ENCODE assay signal across 20 cellular contexts in the genomic region with DNA sequence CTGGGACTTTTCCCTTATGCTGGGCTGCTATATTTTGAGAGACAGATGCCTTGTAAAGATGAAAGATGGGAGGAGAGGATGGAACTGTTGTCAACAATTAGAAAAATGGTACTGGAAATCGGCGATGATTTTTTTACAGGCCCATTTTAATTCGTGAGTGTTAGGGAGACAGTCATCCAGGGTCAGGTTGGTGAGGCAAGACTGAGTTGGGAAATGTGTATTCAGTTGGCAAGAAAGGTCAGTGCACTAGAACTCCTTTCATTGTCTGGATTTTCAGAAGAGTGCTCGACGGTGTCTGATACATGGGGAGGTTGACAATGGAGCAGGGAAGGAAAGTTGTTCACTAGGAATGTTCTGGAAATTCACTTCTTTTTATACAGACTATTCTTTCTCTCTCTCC.
DNase-seq lines count a peak whose midpoint lies in the region; ATAC-seq, FAIRE-seq and TF ChIP-seq lines count a peak whose summit lies in the region.
"Had no signal": no experiment of that assay in that cellular context is flagged by ENCODE, and none has a peak within 500 bp of the region (broad histone marks: within the 10 kb centered on the region; RNA-seq: fewer than 3 reads in every experiment).

No MANE protein-coding gene starts in this region.

- intact Hi-C loops in K562 (cut with micrococcal nuclease), result no loop called here
- intact Hi-C loops in Caco-2 (cut with micrococcal nuclease; ENCODE audit: unreplicated experiment), result no loop called here
- intact Hi-C loops in heart left ventricle (cut with DNase I), result no loop called here

- DNase-seq in GM12891 (ENCODE audit: insufficient read length, low spot score), result no peak
- no peak for DNase-seq in K562 (ENCODE audit: extremely low read depth in 1 of 4, low spot score in 3 of 4)
- peak; percentile 50 for DNase-seq in left lobe of liver (ENCODE audit: low spot score)
- no peak for DNase-seq in neural progenitor cell (ENCODE audit: low spot score)
- DNase-seq in Caco-2, result no peak
- no peak for DNase-seq in substantia nigra (lab: John Stamatoyannopoulos, UW)
- no peak for DNase-seq in DMS114 treated with DMSO at 0.1 percent for 48 hours (lab: John Stamatoyannopoulos, UW; ENCODE audit: unreplicated experiment)
- no peak for DNase-seq in heart left ventricle
- DNase-seq: CD8-positive, alpha-beta T cell; DMS 273 treated with DMSO at 0.1 percent for 48 hours; GOT3; H7; HFFc6 had no signal

- H3K36me3 Mint-ChIP-seq in neural progenitor cell, result no peaks in the 10 kb centered on the region
- H3K36me3 Mint-ChIP-seq in Caco-2 (ENCODE audit: insufficient read depth, unreplicated experiment), result no peaks in the 10 kb centered on the region
- H3K36me3 Mint-ChIP-seq: CD14-positive monocyte; CD8-positive, alpha-beta T cell had no signal

- CTCF ChIA-PET in K562 (lab: Yijun Ruan, JAX; ENCODE audit: low intra/inter-chr PET ratio) (no interaction called here), Caco-2 (lab: Charles Lee) (no interaction called here)

- H3K4me1 ChIP-seq in K562 (replicated peaks in 1 of 2; ENCODE audit: control insufficient read depth in 2 of 2, insufficient read depth in 2 of 2, low read length in 2 of 2), result peaks cover 0 to 3% of the 10 kb centered on the region in 2 experiments; a peak in 2 of 5 replicates
- H3K4me1 ChIP-seq in neural progenitor cell, result peaks cover 5% of the 10 kb centered on the region
- no peaks in the 10 kb centered on the region for H3K4me1 ChIP-seq in Caco-2
- no peaks in the 10 kb centered on the region for H3K4me1 ChIP-seq in heart left ventricle

- no peak overlapping the region for H3K4me3 Mint-ChIP-seq in neural progenitor cell
- no peak overlapping the region for H3K4me3 Mint-ChIP-seq in Caco-2 (ENCODE audit: unreplicated experiment)
- H3K4me3 Mint-ChIP-seq: CD14-positive monocyte; CD8-positive, alpha-beta T cell; HFFc6 had no signal

- H3K4me2 ChIP-seq in K562 (ENCODE audit: insufficient read depth, low read length) (no peak overlapping the region; the same call in 1 of the 2 replicates), neural progenitor cell (no peak overlapping the region)
- H3K4me2 ChIP-seq: BLaER1 had no signal

- H2AFZ ChIP-seq in K562 (ENCODE audit: low read depth, low read length) (peak overlapping the region; percentile 80), neural progenitor cell (replicated peaks) (peak overlapping the region; percentile 60)

- H3K9me1 ChIP-seq in K562 (ENCODE audit: control insufficient read depth, insufficient read depth, low read length), result no peaks in the 10 kb centered on the region

- TF ChIP-seq CTCF in K562 (IDR thresholded peaks at IDR 0.05 in 2 of 3, conservative IDR thresholded peaks at IDR 0.05 in 1 of 3; ENCODE audit: insufficient read depth in 2 of 3, low read depth in 1 of 3, low read length in 3 of 3) (no peak), neural progenitor cell (IDR thresholded peaks at IDR 0.05) (no peak), Caco-2 (IDR thresholded peaks at IDR 0.05; ENCODE audit: insufficient read depth in 1 of 2, low read depth in 1 of 2, low read length in 1 of 2, severe bottlenecking in 1 of 2, unreplicated experiment in 1 of 2) (no peak), heart left ventricle (IDR thresholded peaks at IDR 0.05) (no peak)

- H3K79me2 ChIP-seq in K562 (ENCODE audit: control insufficient read depth, insufficient read depth, low read length) (no peaks in the 10 kb centered on the region), neural progenitor cell (ENCODE audit: low read depth) (no peaks in the 10 kb centered on the region)

- FAIRE-seq in GM12891 (lab: Jason Lieb, UNC) (peak; percentile 66), K562 (lab: Jason Lieb, UNC) (no peak)
- FAIRE-seq: G401.6, GM12892, GM18507 had no signal

- peaks cover 0 to 4% of the 10 kb centered on the region in 2 experiments; a peak in 1 of 5 replicates for H3K27me3 ChIP-seq in K562 (ENCODE audit: control insufficient read depth in 2 of 2, insufficient read depth in 2 of 2, low read length in 2 of 2)
- H3K27me3 ChIP-seq in neural progenitor cell, result no peaks in the 10 kb centered on the region
- no peaks in the 10 kb centered on the region for H3K27me3 ChIP-seq in Caco-2 (replicated peaks; ENCODE audit: control insufficient read depth, insufficient read depth, low read length)
- no peaks in the 10 kb centered on the region for H3K27me3 ChIP-seq in heart left ventricle
- H3K27me3 ChIP-seq: BLaER1 had no signal

- peak; percentile 9; the same call in 1 of the 3 replicates for ATAC-seq in K562
- peak; percentile 91 for ATAC-seq in left lobe of liver
- no peak for ATAC-seq in heart left ventricle
- ATAC-seq: CD8-positive, alpha-beta T cell; HCT116 had no signal

- H3K36me3 ChIP-seq in K562 (ENCODE audit: control insufficient read depth, insufficient read depth, low read length) (no peaks in the 10 kb centered on the region), neural progenitor cell (no peaks in the 10 kb centered on the region), Caco-2 (ENCODE audit: control insufficient read depth, insufficient read depth, low read length) (no peaks in the 10 kb centered on the region), heart left ventricle (no peaks in the 10 kb centered on the region)
- H3K36me3 ChIP-seq: BLaER1 had no signal

- TF ChIP-seq RAD21 in K562 (CRISPR knock-in tag; conservative IDR thresholded peaks at IDR 0.05 in 1 of 2, IDR thresholded peaks at IDR 0.05 in 1 of 2), result no peak

- POLR2A ChIA-PET in K562 (lab: Yijun Ruan, JAX) (interaction anchor here (0.7 to 0.9 kb wide), 2 partner anchors 13 to 33 kb away, joined by 3 read pairs; no protein-coding TSS in a partner anchor), Caco-2 (lab: Charles Lee) (no interaction called here)

- H4K20me1 ChIP-seq in K562 (replicated peaks; ENCODE audit: control insufficient read depth, insufficient read depth, low read length) (no peaks in the 10 kb centered on the region), neural progenitor cell (ENCODE audit: low read depth) (no peaks in the 10 kb centered on the region)
- H4K20me1 ChIP-seq: BLaER1 had no signal

- TF ChIP-seq POLR2A in GM12891 (IDR thresholded peaks at IDR 0.05; ENCODE audit: low read depth, low read length) (no peak), K562 (conservative IDR thresholded peaks at IDR 0.05) (no peak), heart left ventricle (IDR thresholded peaks at IDR 0.05) (no peak)

- H3K9me3 ChIP-seq in K562 (replicated peaks; ENCODE audit: control insufficient read depth, insufficient read depth, low read depth, low read length) (no peaks in the 10 kb centered on the region), neural progenitor cell (ENCODE audit: low read depth) (no peaks in the 10 kb centered on the region), Caco-2 (no peaks in the 10 kb centered on the region), heart left ventricle (no peaks in the 10 kb centered on the region)
- H3K9me3 ChIP-seq: BLaER1 had no signal

- H3K9me3 Mint-ChIP-seq in neural progenitor cell (no peaks in the 10 kb centered on the region), Caco-2 (ENCODE audit: unreplicated experiment) (no peaks in the 10 kb centered on the region)
- H3K9me3 Mint-ChIP-seq: CD8-positive, alpha-beta T cell; HFFc6 had no signal

- H3F3A ChIP-seq in neural progenitor cell (ENCODE audit: low read depth), result no peaks in the 10 kb centered on the region

- no peak overlapping the region for H3K27ac Mint-ChIP-seq in neural progenitor cell
- no peak overlapping the region for H3K27ac Mint-ChIP-seq in Caco-2 (ENCODE audit: unreplicated experiment)
- H3K27ac Mint-ChIP-seq: CD8-positive, alpha-beta T cell; HFFc6 had no signal

- no peak overlapping the region for H3K4me3 ChIP-seq in K562
- H3K4me3 ChIP-seq in neural progenitor cell, result no peak overlapping the region
- no peak overlapping the region for H3K4me3 ChIP-seq in Caco-2 (ENCODE audit: low read depth, low read length)
- H3K4me3 ChIP-seq in heart left ventricle, result no peak overlapping the region
- H3K4me3 ChIP-seq: BLaER1 had no signal

- H3K4me1 Mint-ChIP-seq in neural progenitor cell (peaks cover 24% of the 10 kb centered on the region), Caco-2 (ENCODE audit: low read depth, unreplicated experiment) (no peaks in the 10 kb centered on the region)
- H3K4me1 Mint-ChIP-seq: CD14-positive monocyte had no signal

- TF ChIP-seq EP300 in K562 (IDR thresholded peaks at IDR 0.05; ENCODE audit: low read length), result no peak

- H3K27ac ChIP-seq in K562 (ENCODE audit: extremely low read depth, low read depth, low read length), result no peak overlapping the region
- no peak overlapping the region for H3K27ac ChIP-seq in neural progenitor cell
- H3K27ac ChIP-seq in substantia nigra (ENCODE audit: low read depth, low read length, poor library complexity, severe bottlenecking), result no peak overlapping the region
- H3K27ac ChIP-seq in heart left ventricle, result no peak overlapping the region
- H3K27ac ChIP-seq: 22Rv1, BLaER1 had no signal

- H3K9ac ChIP-seq in K562 (ENCODE audit: insufficient read depth in 1 of 2, low read depth in 2 of 2, low read length in 2 of 2), result no peak overlapping the region
- no peak overlapping the region for H3K9ac ChIP-seq in neural progenitor cell
- H3K9ac ChIP-seq: BLaER1 had no signal

- H3K27me3 Mint-ChIP-seq in neural progenitor cell (ENCODE audit: insufficient read depth, low read depth) (no peaks in the 10 kb centered on the region), Caco-2 (ENCODE audit: insufficient read depth, unreplicated experiment) (peaks cover 7% of the 10 kb centered on the region)

- no TSS peak for BruUV-seq in K562 (replicated peaks; lab: Mats Ljungman, UMichigan)
- no TSS peak for BruUV-seq in Caco-2 (replicated peaks; lab: Mats Ljungman, UMichigan)

- in situ Hi-C loops in K562 (cut with MboI), result no loop called here

- WGBS in K562 (ENCODE audit: insufficient coverage, low coverage, missing lambda C conversion rate), result 11% methylated on average over 5 of the region's 5 CpGs
- 95 to 96% (median 95%) methylated on average over 5 of the region's 5 CpGs for WGBS in heart left ventricle, 4 donors

TF ChIP-seq in GM12891, 5 proteins besides CTCF, POLR2A, EP300 and RAD21:
- TF ChIP-seq TAF1 (IDR thresholded peaks at IDR 0.05; ENCODE audit: low read depth, low read length), result no peak
- no peak for TF ChIP-seq SPI1 (IDR thresholded peaks at IDR 0.05; ENCODE audit: low read depth, low read length)
- no peak for TF ChIP-seq POU2F2 (IDR thresholded peaks at IDR 0.05; ENCODE audit: low read depth, low read length)
- TF ChIP-seq PAX5 (IDR thresholded peaks at IDR 0.05; ENCODE audit: insufficient read depth, low read length, severe bottlenecking), result no peak

Comparison
In these comparisons a context has a peak if more than half of its experiments do, and no peak if none do; other contexts are left out.
1. ATAC-seq: peak in K562 (single experiment) and left lobe of liver (single experiment); none in heart left ventricle (0 of 4).